ENCODE assay signal across 7 cellular contexts in genomic region chr10:103918053-103918846, GRCh38. TPM values are rescaled to one million over a fixed set of nuclear protein-coding genes. Genes with fewer than 3 reads are reported as not detected.
DNase-seq lines count a peak whose midpoint lies in the region; ATAC-seq, FAIRE-seq and TF ChIP-seq lines count a peak whose summit lies in the region.

A gene with protein sequence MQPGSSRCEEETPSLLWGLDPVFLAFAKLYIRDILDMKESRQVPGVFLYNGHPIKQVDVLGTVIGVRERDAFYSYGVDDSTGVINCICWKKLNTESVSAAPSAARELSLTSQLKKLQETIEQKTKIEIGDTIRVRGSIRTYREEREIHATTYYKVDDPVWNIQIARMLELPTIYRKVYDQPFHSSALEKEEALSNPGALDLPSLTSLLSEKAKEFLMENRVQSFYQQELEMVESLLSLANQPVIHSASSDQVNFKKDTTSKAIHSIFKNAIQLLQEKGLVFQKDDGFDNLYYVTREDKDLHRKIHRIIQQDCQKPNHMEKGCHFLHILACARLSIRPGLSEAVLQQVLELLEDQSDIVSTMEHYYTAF (minus strand): TSS chr10:103918184. CDS start chr10:103917594, 590 bp downstream.

- peak within 1 kb of the TSS; percentile 85 for H3K4me3 ChIP-seq in astrocyte (ENCODE audit: insufficient read depth, low read depth, low read length)

- H3K79me2 ChIP-seq in astrocyte (ENCODE audit: insufficient read depth, low read length): peaks cover 37% of the 10 kb centered on the region

- peaks cover 12% of the 10 kb centered on the region for H3K9me3 Mint-ChIP-seq in T-helper 2 cell treated with Interferon-gamma antibody and Interleukin-4, amounts not matched to agents 5 μg/mL and 100 μg/mL, for 36 hours
- peaks cover 3% of the 10 kb centered on the region for H3K9me3 Mint-ChIP-seq in astrocyte (ENCODE audit: unreplicated experiment)

- peaks cover 27% of the 10 kb centered on the region for H3K4me1 ChIP-seq in astrocyte (ENCODE audit: insufficient read depth, low read length)

- no peak for FAIRE-seq in astrocyte (lab: Jason Lieb, UNC)

- H3K4me3 Mint-ChIP-seq in T-helper 2 cell treated with Interferon-gamma antibody and Interleukin-4, amounts not matched to agents 5 μg/mL and 100 μg/mL, for 36 hours: peak within 1 kb of the TSS; percentile 98
- H3K4me3 Mint-ChIP-seq in astrocyte (ENCODE audit: unreplicated experiment): peak within 1 kb of the TSS; percentile 90

- H3K27me3 ChIP-seq in astrocyte (ENCODE audit: insufficient read depth, low read length): no peaks in the 10 kb centered on the region

- peaks cover 30% of the 10 kb centered on the region for H3K4me1 Mint-ChIP-seq in T-helper 2 cell treated with Interferon-gamma antibody and Interleukin-4, amounts not matched to agents 5 μg/mL and 100 μg/mL, for 36 hours (ENCODE audit: low read depth)
- H3K4me1 Mint-ChIP-seq in astrocyte (ENCODE audit: low read depth, unreplicated experiment): peaks cover 18% of the 10 kb centered on the region

- no peaks in the 10 kb centered on the region for H3K27me3 Mint-ChIP-seq in T-helper 2 cell treated with Interferon-gamma antibody and Interleukin-4, amounts not matched to agents 5 μg/mL and 100 μg/mL, for 36 hours (ENCODE audit: low read depth)
- H3K27me3 Mint-ChIP-seq in astrocyte (ENCODE audit: low read depth, unreplicated experiment): no peaks in the 10 kb centered on the region

- peak within 1 kb of the TSS; percentile 90 for H2AFZ ChIP-seq in astrocyte (ENCODE audit: low read depth, low read length)

- TF ChIP-seq CTCF in astrocyte (IDR thresholded peaks at IDR 0.05; ENCODE audit: insufficient read depth, low read depth, low read length): peak; percentile 4

- peak within 1 kb of the TSS; percentile 97 for H3K27ac Mint-ChIP-seq in T-helper 2 cell treated with Interferon-gamma antibody and Interleukin-4, amounts not matched to agents 5 μg/mL and 100 μg/mL, for 36 hours
- H3K27ac Mint-ChIP-seq in astrocyte (ENCODE audit: unreplicated experiment): peak within 1 kb of the TSS; percentile 98

- H3K4me2 ChIP-seq in astrocyte (ENCODE audit: low read length): peak within 1 kb of the TSS; percentile 92

- no peaks in the 10 kb centered on the region for H4K20me1 ChIP-seq in astrocyte (ENCODE audit: insufficient read depth, low read length)

- peaks cover 26% of the 10 kb centered on the region for H3K36me3 Mint-ChIP-seq in T-helper 2 cell treated with Interferon-gamma antibody and Interleukin-4, amounts not matched to agents 5 μg/mL and 100 μg/mL, for 36 hours (ENCODE audit: low read depth)
- no peaks in the 10 kb centered on the region for H3K36me3 Mint-ChIP-seq in astrocyte (ENCODE audit: low read depth, unreplicated experiment)

- peak within 1 kb of the TSS; percentile 89 for H3K9ac ChIP-seq in astrocyte (ENCODE audit: low read length)

- ATAC-seq in GM18502 (IDR thresholded peaks at IDR 0.05; ENCODE audit: poor library complexity, unreplicated experiment): peak; percentile 89
- peak; percentile 96 for ATAC-seq in HG02970 (IDR thresholded peaks at IDR 0.05; ENCODE audit: low FRiP score, unreplicated experiment)

- peak within 1 kb of the TSS; percentile 91 for H3K27ac ChIP-seq in astrocyte (ENCODE audit: low read depth, low read length)

- no peaks in the 10 kb centered on the region for H3K9me3 ChIP-seq in astrocyte (ENCODE audit: insufficient read depth, low read depth, low read length)

- H3K36me3 ChIP-seq in astrocyte (ENCODE audit: insufficient read depth, low read length): no peaks in the 10 kb centered on the region

- peak; percentile 82 to 83 for DNase-seq in NCI-H1930 (lab: John Stamatoyannopoulos, UW)
- peak; percentile 96 for DNase-seq in T-helper 2 cell treated with Interferon-gamma antibody and Interleukin-4, amounts not matched to agents 5 μg/mL and 100 μg/mL, for 36 hours (ENCODE audit: low spot score)
- peak; percentile 90 for DNase-seq in astrocyte (ENCODE audit: low read depth)
- DNase-seq in hepatic stellate cell (ENCODE audit: low spot score): peak; percentile 91
- peak; percentile 83 for DNase-seq in renal cortical epithelial cell (ENCODE audit: low read depth)

RNA-seq across cellular contexts. Expression of the gene that starts here (rescaled TPM):
- total RNA-seq in astrocyte: 17.3 and 19.9 TPM in 2 replicates
- total RNA-seq in renal cortical epithelial cell: 27.7 and 36.8 TPM in 2 replicates

Comparison
In these comparisons a context has a peak if more than half of its experiments do, and no peak if none do; other contexts are left out.
1. Peak in every context shown above with its lines: DNase-seq, ATAC-seq, H3K4me3 ChIP-seq and H3K27ac ChIP-seq.